ENCODE assay signal across 8 cellular contexts in the genomic region with DNA sequence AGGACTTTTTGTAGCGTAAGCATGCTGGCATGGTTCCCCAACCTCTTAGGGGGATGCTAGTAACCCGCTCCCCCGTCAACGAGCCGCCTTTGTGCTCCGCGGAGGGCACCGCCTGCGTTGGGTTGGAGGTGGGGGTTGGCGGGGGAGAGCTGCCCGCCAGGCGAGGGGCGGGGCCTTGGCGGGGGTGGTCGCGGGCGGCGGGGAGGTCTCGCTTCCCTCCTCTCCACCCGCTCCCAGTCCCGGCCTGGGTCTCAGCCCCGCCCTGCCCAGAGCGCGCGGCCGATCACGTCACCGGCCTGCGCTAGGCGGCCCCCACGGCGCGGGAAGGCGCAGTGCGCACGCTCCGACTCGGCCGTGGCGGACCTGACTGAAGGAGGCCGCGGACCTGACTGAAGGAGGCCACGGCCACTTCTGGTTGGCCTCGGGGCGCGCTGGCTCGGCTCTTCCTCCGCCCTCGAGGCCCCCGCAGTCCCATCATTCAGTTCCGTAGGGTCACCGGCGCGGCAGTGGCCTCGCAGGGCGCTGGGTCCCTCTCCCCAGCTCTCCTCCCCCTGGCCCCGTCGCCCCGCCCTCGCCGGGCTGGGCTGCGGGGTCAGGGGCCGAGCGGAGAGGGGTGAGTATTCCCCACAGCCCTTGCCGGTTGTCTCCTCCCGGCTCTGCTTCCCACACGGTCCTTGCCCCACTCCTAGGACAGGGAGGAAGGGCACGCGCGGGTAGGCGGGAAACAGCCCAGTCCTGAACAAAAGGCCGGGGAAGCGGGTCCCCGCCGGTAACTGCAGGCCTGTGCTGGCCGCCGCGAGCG. TPM values are rescaled to one million over a fixed set of nuclear protein-coding genes. Genes with fewer than 3 reads are reported as not detected.
A peak's percentile ranks its signal among the peaks of the same experiment; 100 is the strongest.
DNase-seq lines count a peak whose midpoint lies in the region; ATAC-seq and TF ChIP-seq lines count a peak whose summit lies in the region.

A gene (plus strand): TSS at position 330 of the 802 bp plus-strand sequence. CDS start 15,548 bp downstream, outside the sequence.

- TF ChIP-seq CTCF in GM12864 (IDR thresholded peaks at IDR 0.05; ENCODE audit: low read depth, low read length, missing control alignments) (no peak), parathyroid adenoma (IDR thresholded peaks at IDR 0.05) (no peak), tibial nerve (IDR thresholded peaks at IDR 0.05) (peak in 2 of 5 experiments; percentile 51 to 58)

- 0 to 1% methylated on average over 29 to 55 of the region's 79 CpGs for WGBS in tibial nerve, 2 donors

- intact Hi-C loops in Right ventricle myocardium superior (cut with DNase I): loop anchor here (5.0 to 10.0 kb wide), 2 partner anchors 115 to 217 kb away; a partner anchor contains a TSS

- peak within 1 kb of the TSS; percentile 99 for H2AFZ ChIP-seq in parathyroid adenoma

- H3K9me3 ChIP-seq in parathyroid adenoma (ENCODE audit: control insufficient read depth, low read length) (no peaks in the 10 kb centered on the region), tibial nerve (no peaks in the 10 kb centered on the region)

- DNase-seq in GM12864 (ENCODE audit: low read depth): peak; percentile 68
- peak; percentile 86 for DNase-seq in NCI-H1105 treated with DMSO at 0.1 percent for 48 hours (lab: John Stamatoyannopoulos, UW)
- DNase-seq in SKM-1 treated with dmso at 0.1 percent for 144 hours (lab: John Stamatoyannopoulos, UW; ENCODE audit: unreplicated experiment): peak; percentile 72
- peak; percentile 71 for DNase-seq in activated naive CD8-positive, alpha-beta T cell treated with anti-CD3 and anti-CD28 coated beads, Interleukin-2, amount 50 U/mL, for 16 hours (ENCODE audit: low read depth, low spot score)
- DNase-seq in Right ventricle myocardium superior: peak; percentile 94
- DNase-seq in tibial nerve (ENCODE audit: low spot score in 2 of 2): peak; percentile 80

- no peaks in the 10 kb centered on the region for H3K36me3 ChIP-seq in parathyroid adenoma (ENCODE audit: control insufficient read depth, insufficient read depth, low read length)
- peaks cover 0 to 10% (median 0%) of the 10 kb centered on the region in 3 donors for H3K36me3 ChIP-seq in tibial nerve

- peaks cover 9% of the 10 kb centered on the region for H3K4me1 ChIP-seq in parathyroid adenoma
- peaks cover 0 to 20% (median 2%) of the 10 kb centered on the region in 4 donors for H3K4me1 ChIP-seq in tibial nerve

- peak; percentile 20 to 99 for TF ChIP-seq EP300 in tibial nerve (IDR thresholded peaks at IDR 0.05)

- peak within 1 kb of the TSS; percentile 96 for H3K4me3 ChIP-seq in GM12864 (ENCODE audit: low read depth, low read length)
- peak within 1 kb of the TSS; percentile 77 for H3K4me3 ChIP-seq in parathyroid adenoma (ENCODE audit: low read depth, low read length)
- H3K4me3 ChIP-seq in tibial nerve: peak within 1 kb of the TSS; percentile 61 to 84 (median 69)

- no peaks in the 10 kb centered on the region for H3K79me2 ChIP-seq in parathyroid adenoma

- peak within 1 kb of the TSS; percentile 93 for H3K9ac ChIP-seq in parathyroid adenoma

- H3K27me3 ChIP-seq in parathyroid adenoma (ENCODE audit: control insufficient read depth, insufficient read depth, low read length) (no peaks in the 10 kb centered on the region), tibial nerve (no peaks in the 10 kb centered on the region)

- TF ChIP-seq POLR2A in tibial nerve (IDR thresholded peaks at IDR 0.05): peak; percentile 92 to 99

- ATAC-seq in HG02678 (IDR thresholded peaks at IDR 0.05; ENCODE audit: unreplicated experiment) (peak; percentile 96), Right ventricle myocardium superior (ENCODE audit: poor library complexity) (peak; percentile 99)

- H3K27ac ChIP-seq in parathyroid adenoma (peak within 1 kb of the TSS; percentile 97), tibial nerve (peak within 1 kb of the TSS; percentile 98 to 100 (median 99))

- H3K4me2 ChIP-seq in parathyroid adenoma (ENCODE audit: low read length): peak within 1 kb of the TSS; percentile 90

RNA-seq across cellular contexts. Expression of the gene that starts here (rescaled TPM):
- 2.9 TPM for total RNA-seq in Right ventricle myocardium superior
- 10 to 100 TPM in 1 of 4 donors, 1 to 10 TPM in 3; 3.5 to 25.1 (median 6.9) TPM for total RNA-seq in tibial nerve

Comparison
In these comparisons a context has a peak if more than half of its experiments do, and no peak if none do; other contexts are left out.
1. Peak in every context shown above with its lines: DNase-seq, ATAC-seq, H3K4me3 ChIP-seq and H3K27ac ChIP-seq.